Comparison of ENCODE assay signal across 14 cellular contexts in genomic region chr3:10334461-10334860, GRCh38. TPM values are rescaled to one million over a fixed set of nuclear protein-coding genes. Genes with fewer than 3 reads are reported as not detected.
DNase-seq lines count a peak whose midpoint lies in the region; ATAC-seq, FAIRE-seq and TF ChIP-seq lines count a peak whose summit lies in the region.
"Had no signal": no experiment of that assay in that cellular context is flagged by ENCODE, and none has a peak within 500 bp of the region (broad histone marks: within the 10 kb centered on the region; RNA-seq: fewer than 3 reads in every experiment).

No MANE protein-coding gene starts in this region.

- peak overlapping the region; percentile 31; the same call in 1 of the 2 replicates for H3K27ac Mint-ChIP-seq in HFFc6
- H3K27ac Mint-ChIP-seq in activated T-helper 1 cell treated with anti-CD3 and anti-CD28 coated beads, Interleukin-12 subunit alpha, Interleukin-12 subunit beta, Interleukin-2, Interleukin-4 antibody, amounts not matched to agents 30 ng/mL and 10 ng/mL and 1 ng/mL, durations not matched to agents 14 hours and 24 hours and 36 hours, result no peak overlapping the region

- DNase-seq in AG10803 (ENCODE audit: low read depth) (peak; percentile 62), HFFc6 (peak; percentile 67), caudate nucleus (lab: John Stamatoyannopoulos, UW) (peak in 34 of 61 donors; percentile 7 to 87 (median 41)), myocyte (ENCODE audit: low read depth) (peak; percentile 76), H54 (ENCODE audit: insufficient read length, low spot score) (no peak), NCI-H187 treated with DMSO at 0.1 percent for 48 hours (lab: John Stamatoyannopoulos, UW) (no peak)
- DNase-seq in activated T-helper 1 cell treated with anti-CD3 and anti-CD28 coated beads, Interleukin-12 subunit alpha, Interleukin-12 subunit beta, Interleukin-2, Interleukin-4 antibody, amounts not matched to agents 30 ng/mL and 10 ng/mL and 1 ng/mL, durations not matched to agents 14 hours and 24 hours and 36 hours (ENCODE audit: low spot score), result no peak
- DNase-seq: activated CD4-positive, alpha-beta T cell treated with anti-CD3 and anti-CD28 coated beads, Interleukin-2, amount 50 U/mL, for 48 hours; activated naive CD8-positive, alpha-beta T cell treated with anti-CD3 and anti-CD28 coated beads, Interleukin-2, amount 10 ng/mL, durations not matched to agents 7 days and 5 days; DMS153; NCI-H2081 treated with DMSO at 0.1 percent for 48 hours; SJCRH30 had no signal

- H3K27ac ChIP-seq in caudate nucleus (ENCODE audit: low read depth, low read length), result peak overlapping the region; percentile 54
- H3K27ac ChIP-seq: SJCRH30, thoracic aorta had no signal

- no peak for FAIRE-seq in H54 (lab: Jason Lieb, UNC)

- H3K36me3 Mint-ChIP-seq in HFFc6 (ENCODE audit: low read depth), result no peaks in the 10 kb centered on the region
- no peaks in the 10 kb centered on the region for H3K36me3 Mint-ChIP-seq in activated T-helper 1 cell treated with anti-CD3 and anti-CD28 coated beads, Interleukin-12 subunit alpha, Interleukin-12 subunit beta, Interleukin-2, Interleukin-4 antibody, amounts not matched to agents 30 ng/mL and 10 ng/mL and 1 ng/mL, durations not matched to agents 14 hours and 24 hours and 36 hours (ENCODE audit: low read depth)
- H3K36me3 Mint-ChIP-seq: activated naive CD8-positive, alpha-beta T cell treated with anti-CD3 and anti-CD28 coated beads, Interleukin-2, amount 10 ng/mL, durations not matched to agents 7 days and 5 days had no signal

- H3K4me3 ChIP-seq in AG10803 (ENCODE audit: low read length), result no peak overlapping the region
- H3K4me3 ChIP-seq: SJCRH30, thoracic aorta had no signal

- TF ChIP-seq POLR2A in H54 (IDR thresholded peaks at IDR 0.05; ENCODE audit: low read depth, low read length), result no peak

- peaks cover 41% of the 10 kb centered on the region for H3K27me3 Mint-ChIP-seq in HFFc6 (ENCODE audit: insufficient read depth)
- H3K27me3 Mint-ChIP-seq in activated T-helper 1 cell treated with anti-CD3 and anti-CD28 coated beads, Interleukin-12 subunit alpha, Interleukin-12 subunit beta, Interleukin-2, Interleukin-4 antibody, amounts not matched to agents 30 ng/mL and 10 ng/mL and 1 ng/mL, durations not matched to agents 14 hours and 24 hours and 36 hours (ENCODE audit: insufficient read depth), result peaks cover 6% of the 10 kb centered on the region

- no peak overlapping the region for H3K4me3 Mint-ChIP-seq in HFFc6
- no peak overlapping the region for H3K4me3 Mint-ChIP-seq in activated T-helper 1 cell treated with anti-CD3 and anti-CD28 coated beads, Interleukin-12 subunit alpha, Interleukin-12 subunit beta, Interleukin-2, Interleukin-4 antibody, amounts not matched to agents 30 ng/mL and 10 ng/mL and 1 ng/mL, durations not matched to agents 14 hours and 24 hours and 36 hours
- H3K4me3 Mint-ChIP-seq: activated naive CD8-positive, alpha-beta T cell treated with anti-CD3 and anti-CD28 coated beads, Interleukin-2, amount 10 ng/mL, durations not matched to agents 7 days and 5 days had no signal

- intact Hi-C loops in activated T-helper 1 cell treated with anti-CD3 and anti-CD28 coated beads, Interleukin-12 subunit alpha, Interleukin-12 subunit beta, Interleukin-2, Interleukin-4 antibody, amounts not matched to agents 30 ng/mL and 10 ng/mL and 1 ng/mL, durations not matched to agents 14 hours and 24 hours and 36 hours (cut with micrococcal nuclease), result no loop called here

- peaks cover 14% of the 10 kb centered on the region; the same call in 1 of the 2 replicates for H3K4me1 Mint-ChIP-seq in HFFc6 (ENCODE audit: low read depth)
- H3K4me1 Mint-ChIP-seq in activated T-helper 1 cell treated with anti-CD3 and anti-CD28 coated beads, Interleukin-12 subunit alpha, Interleukin-12 subunit beta, Interleukin-2, Interleukin-4 antibody, amounts not matched to agents 30 ng/mL and 10 ng/mL and 1 ng/mL, durations not matched to agents 14 hours and 24 hours and 36 hours (ENCODE audit: low read depth), result no peaks in the 10 kb centered on the region

- ATAC-seq in GM18502 (IDR thresholded peaks at IDR 0.05; ENCODE audit: poor library complexity, unreplicated experiment), result no peak

- peak; percentile 32; the same call in 1 of the 2 replicates for TF ChIP-seq CTCF in AG10803 (conservative IDR thresholded peaks at IDR 0.05; ENCODE audit: low read length)
- peak; percentile 67; the same call in 1 of the 2 replicates for TF ChIP-seq CTCF in HFFc6 (IDR thresholded peaks at IDR 0.05)

- H3K9me3 Mint-ChIP-seq in HFFc6, result no peaks in the 10 kb centered on the region
- H3K9me3 Mint-ChIP-seq in activated T-helper 1 cell treated with anti-CD3 and anti-CD28 coated beads, Interleukin-12 subunit alpha, Interleukin-12 subunit beta, Interleukin-2, Interleukin-4 antibody, amounts not matched to agents 30 ng/mL and 10 ng/mL and 1 ng/mL, durations not matched to agents 14 hours and 24 hours and 36 hours, result no peaks in the 10 kb centered on the region
- H3K9me3 Mint-ChIP-seq: activated naive CD8-positive, alpha-beta T cell treated with anti-CD3 and anti-CD28 coated beads, Interleukin-2, amount 10 ng/mL, durations not matched to agents 7 days and 5 days had no signal

RNA-seq across cellular contexts. Expression of gene SEC13, which starts 13.5 kb away (rescaled TPM):
- 100 to 1,000 TPM; 240 to 278 (median 274) TPM for total RNA-seq in HFFc6 (2021; fragmentation: NEBNext Ultra II Directional; extraction: Animal tissue kit (Norgen Biotek cat#: 25700))
- total RNA-seq in myocyte, result 123 and 192 TPM in 2 replicates
- polyA plus RNA-seq in myocyte (2012), result 212 TPM
- 140 and 142 TPM in 2 replicates for total RNA-seq in activated T-helper 1 cell treated with anti-CD3 and anti-CD28 coated beads, Interleukin-12 subunit alpha, Interleukin-12 subunit beta, Interleukin-2, Interleukin-4 antibody, amounts not matched to agents 30 ng/mL and 10 ng/mL and 1 ng/mL, durations not matched to agents 14 hours and 24 hours and 36 hours

RNA-seq across cellular contexts. Expression of gene GHRL, which starts 41.7 kb away (rescaled TPM):
- under 1 TPM in 2 of 6 experiments, not detected in 4; 0.21 to 0.41 TPM for total RNA-seq in HFFc6 (2021; fragmentation: NEBNext Ultra II Directional; extraction: Animal tissue kit (Norgen Biotek cat#: 25700))
- total RNA-seq in myocyte, result not detected in 2 replicates
- 0.23 TPM for polyA plus RNA-seq in myocyte (2012)
- total RNA-seq in activated T-helper 1 cell treated with anti-CD3 and anti-CD28 coated beads, Interleukin-12 subunit alpha, Interleukin-12 subunit beta, Interleukin-2, Interleukin-4 antibody, amounts not matched to agents 30 ng/mL and 10 ng/mL and 1 ng/mL, durations not matched to agents 14 hours and 24 hours and 36 hours, result 1.8 and 2.4 TPM in 2 replicates
- total RNA-seq: SJCRH30 had no signal

Comparison
In these comparisons a context has a peak if more than half of its experiments do, and no peak if none do; other contexts are left out.
1. DNase-seq: peak in AG10803 (single experiment), HFFc6 (single experiment), caudate nucleus (34 of 61) and myocyte (single experiment); none in H54 (single experiment), activated T-helper 1 cell treated with anti-CD3 and anti-CD28 coated beads, Interleukin-12 subunit alpha, Interleukin-12 subunit beta, Interleukin-2, Interleukin-4 antibody, amounts not matched to agents 30 ng/mL and 10 ng/mL and 1 ng/mL, durations not matched to agents 14 hours and 24 hours and 36 hours (single experiment) and NCI-H187 treated with DMSO at 0.1 percent for 48 hours (single experiment).